ENCODE assay signal across 18 cellular contexts in the genomic region with DNA sequence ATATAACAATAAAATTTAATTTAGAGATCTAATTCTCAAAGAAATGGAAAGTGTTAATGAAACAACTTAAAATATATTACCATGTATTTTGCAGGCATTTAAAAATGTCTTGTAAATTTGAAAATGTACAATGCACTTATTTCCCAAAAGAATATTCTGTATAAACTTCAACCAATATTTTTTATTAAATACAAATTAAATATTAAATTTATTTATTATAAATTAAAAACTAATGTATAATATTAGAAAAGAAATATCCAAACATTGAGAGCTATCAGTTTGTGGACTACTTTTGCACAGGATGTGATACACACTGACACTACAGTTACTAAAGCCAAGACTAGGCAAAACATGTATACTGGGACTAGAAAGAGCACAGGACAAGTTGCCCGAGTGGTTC.
"Had no signal": no experiment of that assay in that cellular context is flagged by ENCODE, and none has a peak within 500 bp of the region (broad histone marks: within the 10 kb centered on the region; RNA-seq: fewer than 3 reads in every experiment).

No MANE protein-coding gene starts in this region.

- DNase-seq: KBM-7; MV-4-11; NCI-H1048; NCI-H1105; NCI-H1436 treated with DMSO at 0.1 percent for 48 hours; NCI-H1694; NCI-H187 treated with DMSO at 0.1 percent for 48 hours; NCI-H2029 treated with DMSO at 0.1 percent for 48 hours; NCI-H2171 treated with DMSO at 0.1 percent for 48 hours; NCI-H345; NCI-H446 treated with DMSO at 0.1 percent for 48 hours; NCI-H510A treated with DMSO at 0.1 percent for 48 hours; NCI-H82; NK-92 treated with Interleukin-12 subunit alpha and Interleukin-12 subunit beta, amount 100 ng/mL, for 24 hours; PC-3; SHP77; SK-N-SH had no signal

- ATAC-seq: Panc1, PC-3 had no signal
